ENCODE assay signal across 10 cellular contexts in genomic region chr1:169667138-169667999, GRCh38. TPM values are rescaled to one million over a fixed set of nuclear protein-coding genes. Genes with fewer than 3 reads are reported as not detected.
A peak's percentile ranks its signal among the peaks of the same experiment; 100 is the strongest.
DNase-seq lines count a peak whose midpoint lies in the region; ATAC-seq and TF ChIP-seq lines count a peak whose summit lies in the region.
"Not testable (repeated sequence)": the region's sequence is repeated elsewhere in the genome, so short reads cannot be mapped to it uniquely, and the experiment has no call there.
"Had no signal": no experiment of that assay in that cellular context is flagged by ENCODE, and none has a peak within 500 bp of the region (broad histone marks: within the 10 kb centered on the region; RNA-seq: fewer than 3 reads in every experiment).

No MANE protein-coding gene starts in this region.

- H3K9me3 Mint-ChIP-seq in activated naive CD4-positive, alpha-beta T cell treated with anti-CD3 and anti-CD28 coated beads, Interleukin-2, amount 50 U/mL, for 72 hours, result peaks cover 9 to 16% of the 10 kb centered on the region in 2 donors
- not testable (repeated sequence) for H3K9me3 Mint-ChIP-seq in natural killer cell treated with Interleukin-12 subunit alpha and Interleukin-12 subunit beta and Interleukin-15 and Interleukin-18, amount 100 ng/mL, for 72 hours

- H3K9ac ChIP-seq in BLaER1; OCI-LY3 (ENCODE audit: low read length): not testable (repeated sequence)

- not testable (repeated sequence) for H3K27me3 ChIP-seq in BLaER1; OCI-LY3 (ENCODE audit: low read depth, low read length)

- H3K27ac Mint-ChIP-seq in activated naive CD4-positive, alpha-beta T cell treated with anti-CD3 and anti-CD28 coated beads, Interleukin-2, amount 50 U/mL, for 72 hours, result peak overlapping the region; percentile 34 to 94
- H3K27ac Mint-ChIP-seq in natural killer cell treated with Interleukin-12 subunit alpha and Interleukin-12 subunit beta and Interleukin-15 and Interleukin-18, amount 100 ng/mL, for 72 hours, result peak overlapping the region; percentile 88 to 90

- H3K4me2 ChIP-seq in BLaER1 (peak overlapping the region; percentile 42), OCI-LY3 (ENCODE audit: low read length) (peak overlapping the region; percentile 58)

- H3K36me3 ChIP-seq in BLaER1; OCI-LY3 (replicated peaks; ENCODE audit: low read depth, low read length): not testable (repeated sequence)

- H3K27me3 Mint-ChIP-seq in natural killer cell treated with Interleukin-12 subunit alpha and Interleukin-12 subunit beta and Interleukin-15 and Interleukin-18, amount 100 ng/mL, for 72 hours, result not testable (repeated sequence)

- peak; percentile 33 for DNase-seq in activated CD4-positive, alpha-beta T cell treated with anti-CD3 and anti-CD28 coated beads for 48 hours
- not testable (repeated sequence) for DNase-seq in activated naive CD4-positive, alpha-beta T cell treated with anti-CD3 and anti-CD28 coated beads, Interleukin-2, amount 50 U/mL, for 72 hours (ENCODE audit: low spot score in 2 of 2); natural killer cell treated with Interleukin-12 subunit alpha and Interleukin-12 subunit beta and Interleukin-15 and Interleukin-18, amount 100 ng/mL, for 72 hours (ENCODE audit: low spot score)

- peak overlapping the region; percentile 87 for H3K4me3 Mint-ChIP-seq in natural killer cell treated with Interleukin-12 subunit alpha and Interleukin-12 subunit beta and Interleukin-15 and Interleukin-18, amount 100 ng/mL, for 72 hours

- H3K4me3 ChIP-seq in BLaER1; OCI-LY3 (ENCODE audit: low read length): not testable (repeated sequence)

- 0 out of 2 replicates have a peak overlapping the region, but pooled peaks have one; percentile 59 for H2AFZ ChIP-seq in OCI-LY3 (ENCODE audit: low read depth, low read length)

- TF ChIP-seq CTCF in OCI-LY3 (IDR thresholded peaks at IDR 0.05; ENCODE audit: low read depth, low read length), result not testable (repeated sequence)

- H3K4me1 Mint-ChIP-seq in natural killer cell treated with Interleukin-12 subunit alpha and Interleukin-12 subunit beta and Interleukin-15 and Interleukin-18, amount 100 ng/mL, for 72 hours (ENCODE audit: low read depth in 2 of 2), result peaks cover 34 to 48% of the 10 kb centered on the region in 2 donors

- H3K4me1 ChIP-seq in BLaER1, result peaks cover 36% of the 10 kb centered on the region
- peaks cover 13% of the 10 kb centered on the region for H3K4me1 ChIP-seq in OCI-LY3 (ENCODE audit: low read length)

- ATAC-seq in GM18907 (IDR thresholded peaks at IDR 0.05; ENCODE audit: unreplicated experiment), result peak; percentile 63
- peak; percentile 66 for ATAC-seq in GM21619 (IDR thresholded peaks at IDR 0.05; ENCODE audit: unreplicated experiment)
- peak; percentile 86 for ATAC-seq in HG03064 (IDR thresholded peaks at IDR 0.05; ENCODE audit: low read depth, unreplicated experiment)
- peak; percentile 82 to 99 for ATAC-seq in activated naive CD4-positive, alpha-beta T cell treated with anti-CD3 and anti-CD28 coated beads, Interleukin-2, amount 50 U/mL, for 72 hours
- peak; percentile 88 to 99 for ATAC-seq in natural killer cell treated with Interleukin-12 subunit alpha and Interleukin-12 subunit beta and Interleukin-15 and Interleukin-18, amount 100 ng/mL, for 72 hours

- not testable (repeated sequence) for H4K20me1 ChIP-seq in BLaER1; OCI-LY3 (ENCODE audit: insufficient read depth, low read length)

- not testable (repeated sequence) for H3K9me3 ChIP-seq in BLaER1; OCI-LY3 (ENCODE audit: insufficient read depth, low read length)

- not testable (repeated sequence) for H3K79me2 ChIP-seq in OCI-LY3 (ENCODE audit: low read length)

- H3K27ac ChIP-seq in BLaER1, result peak overlapping the region; percentile 9; the same call in 1 of the 2 replicates
- not testable (repeated sequence) for H3K27ac ChIP-seq in OCI-LY3 (ENCODE audit: low read length)

- H3K36me3 Mint-ChIP-seq in activated naive CD4-positive, alpha-beta T cell treated with anti-CD3 and anti-CD28 coated beads, Interleukin-2, amount 50 U/mL, for 72 hours, result peaks cover 20 to 31% of the 10 kb centered on the region in 2 donors
- H3K36me3 Mint-ChIP-seq in natural killer cell treated with Interleukin-12 subunit alpha and Interleukin-12 subunit beta and Interleukin-15 and Interleukin-18, amount 100 ng/mL, for 72 hours, result not testable (repeated sequence)

RNA-seq across cellular contexts. Expression of gene SELP, which starts 37.4 kb away (rescaled TPM):
- 1 to 10 TPM; 1.5 to 2.0 TPM for total RNA-seq in activated naive CD4-positive, alpha-beta T cell treated with anti-CD3 and anti-CD28 coated beads, Interleukin-2, amount 50 U/mL, for 72 hours
- not detected for total RNA-seq in natural killer cell treated with Interleukin-12 subunit alpha and Interleukin-12 subunit beta and Interleukin-15 and Interleukin-18, amount 100 ng/mL, for 72 hours
- total RNA-seq: endodermal cell, fibroblast of lung had no signal

RNA-seq across cellular contexts. Expression of gene SELL, which starts 44.1 kb away (rescaled TPM):
- total RNA-seq in activated naive CD4-positive, alpha-beta T cell treated with anti-CD3 and anti-CD28 coated beads, Interleukin-2, amount 50 U/mL, for 72 hours, result 100 to 1,000 TPM; 317 to 341 TPM
- 10 to 100 TPM; 29.5 to 66.8 TPM for total RNA-seq in natural killer cell treated with Interleukin-12 subunit alpha and Interleukin-12 subunit beta and Interleukin-15 and Interleukin-18, amount 100 ng/mL, for 72 hours

Comparison
In these comparisons a context has a peak if more than half of its experiments do, and no peak if none do; other contexts are left out.
1. RNA of gene SELL, which starts 44.1 kb away (total RNA-seq): 317 to 341 TPM in activated naive CD4-positive, alpha-beta T cell treated with anti-CD3 and anti-CD28 coated beads, Interleukin-2, amount 50 U/mL, for 72 hours; 29.5 to 66.8 TPM in natural killer cell treated with Interleukin-12 subunit alpha and Interleukin-12 subunit beta and Interleukin-15 and Interleukin-18, amount 100 ng/mL, for 72 hours; every median in the first group is over 4 times any median in the second.
2. Peak in every context shown above with its lines, with median percentiles within 50 percentile points of each other: ATAC-seq.